In genomic region chr2:64563436-64563938, GRCh38 we compare ENCODE assay signal across 1 cellular context.
TF ChIP-seq lines count a peak whose summit lies in the region.

No MANE protein-coding gene starts in this region.

TF ChIP-seq in HepG2, 621 proteins besides CTCF, POLR2A, EP300 and RAD21:
- TF ChIP-seq ZBTB40 (IDR thresholded peaks at IDR 0.05), result no peak
- peak; percentile 94 for TF ChIP-seq ZBTB40 (CRISPR knock-in tag; IDR thresholded peaks at IDR 0.05)
- TF ChIP-seq KIAA2018 (CRISPR knock-in tag; IDR thresholded peaks at IDR 0.05; ENCODE audit: borderline replicate concordance), result no peak
